ENCODE assay signal across 1 cellular context in genomic region chr11:69401715-69402114, GRCh38.
TF ChIP-seq lines count a peak whose summit lies in the region.

No MANE protein-coding gene starts in this region.

TF ChIP-seq in K562, 482 proteins besides CTCF, POLR2A, EP300 and RAD21 (continued from another document and continues in another):
- TF ChIP-seq PBX2 (CRISPR knock-in tag; IDR thresholded peaks at IDR 0.05; ENCODE audit: low read depth), result no peak
- peak; percentile 34 for TF ChIP-seq PBX2 (tag; conservative IDR thresholded peaks at IDR 0.05; ENCODE audit: low read depth)
- peak; percentile 79 for TF ChIP-seq TEAD4 (IDR thresholded peaks at IDR 0.05; ENCODE audit: low read length)
- no peak for TF ChIP-seq TEAD4 (CRISPR knock-in tag; IDR thresholded peaks at IDR 0.05; ENCODE audit: borderline replicate concordance)
- TF ChIP-seq HES1 (IDR thresholded peaks at IDR 0.05; ENCODE audit: low read depth), result 0 out of 2 replicates have a peak, but pooled peaks have one; percentile 38
- TF ChIP-seq SREBF1 (IDR thresholded peaks at IDR 0.05; ENCODE audit: borderline replicate concordance, low read depth, low read length), result no peak
- peak; percentile 69 for TF ChIP-seq CBFA2T2 (conservative IDR thresholded peaks at IDR 0.05)
- TF ChIP-seq ZNF512 (tag; IDR thresholded peaks at IDR 0.05), result no peak
- no peak for TF ChIP-seq GATAD2B (IDR thresholded peaks at IDR 0.05; ENCODE audit: borderline replicate concordance)
- no peak for TF ChIP-seq NFIX (CRISPR knock-in tag; IDR thresholded peaks at IDR 0.05; ENCODE audit: low read depth)
- TF ChIP-seq XRCC3 (IDR thresholded peaks at IDR 0.05), result no peak
- TF ChIP-seq SNIP1 (IDR thresholded peaks at IDR 0.05; ENCODE audit: low read depth), result no peak
- no peak for TF ChIP-seq SNAPC5 (CRISPR knock-in tag; IDR thresholded peaks at IDR 0.05)
- no peak for TF ChIP-seq CEBPB (tag; IDR thresholded peaks at IDR 0.05)
- TF ChIP-seq SRSF3 (IDR thresholded peaks at IDR 0.05; ENCODE audit: insufficient read depth, low read length), result no peak
- TF ChIP-seq ZNF586 (CRISPR knock-in tag; conservative IDR thresholded peaks at IDR 0.05), result no peak
- TF ChIP-seq LARP7 (IDR thresholded peaks at IDR 0.05), result no peak
- TF ChIP-seq ZNF695 (CRISPR knock-in tag; IDR thresholded peaks at IDR 0.05), result no peak
- TF ChIP-seq ZNF445 (CRISPR knock-in tag; IDR thresholded peaks at IDR 0.05; ENCODE audit: low read depth), result no peak
- TF ChIP-seq SRSF9 (IDR thresholded peaks at IDR 0.05; ENCODE audit: borderline replicate concordance, low read depth, low read length), result no peak
- no peak for TF ChIP-seq SMAD1 (IDR thresholded peaks at IDR 0.05; ENCODE audit: low read depth, low read length, partially characterized antibody)
- TF ChIP-seq RREB1 (CRISPR knock-in tag; IDR thresholded peaks at IDR 0.05), result no peak
- no peak for TF ChIP-seq MITF (IDR thresholded peaks at IDR 0.05)
- TF ChIP-seq ZNF398 (CRISPR knock-in tag; IDR thresholded peaks at IDR 0.05), result no peak
- TF ChIP-seq ZNF778 (CRISPR knock-in tag; IDR thresholded peaks at IDR 0.05), result no peak
- TF ChIP-seq SREBF2 (CRISPR knock-in tag; IDR thresholded peaks at IDR 0.05), result no peak
- peak; percentile 70; the same call in 1 of the 2 replicates for TF ChIP-seq ZNF589 (CRISPR knock-in tag; IDR thresholded peaks at IDR 0.05; ENCODE audit: low read depth)
- peak; percentile 54; the same call in 1 of the 2 replicates for TF ChIP-seq ATF7 (IDR thresholded peaks at IDR 0.05)
- peak; percentile 90 for TF ChIP-seq ZBTB2 (IDR thresholded peaks at IDR 0.05)
- TF ChIP-seq CBX3 (IDR thresholded peaks at IDR 0.05; ENCODE audit: borderline replicate concordance in 1 of 2, low read length in 2 of 2), result peak in 1 of 2 experiments; percentile 67; a peak in 1 of 3 replicates
- no peak for TF ChIP-seq MCM2 (IDR thresholded peaks at IDR 0.05; ENCODE audit: low read depth)
- peak in 1 of 2 experiments; percentile 93; a peak in 2 of 4 replicates for TF ChIP-seq RCOR1 (IDR thresholded peaks at IDR 0.05; ENCODE audit: borderline replicate concordance in 1 of 2, low read depth in 2 of 2, low read length in 2 of 2)
- no peak for TF ChIP-seq PHTF2 (CRISPR knock-in tag; IDR thresholded peaks at IDR 0.05)
- TF ChIP-seq DMBX1 (CRISPR knock-in tag; IDR thresholded peaks at IDR 0.05; ENCODE audit: borderline replicate concordance), result peak; percentile 69; the same call in 1 of the 2 replicates
- no peak for TF ChIP-seq CREBBP (IDR thresholded peaks at IDR 0.05; ENCODE audit: low read depth, low read length)
- no peak for TF ChIP-seq ATF3 (IDR thresholded peaks at IDR 0.05)
- no peak for TF ChIP-seq ATF3 (CRISPR knock-in tag; conservative IDR thresholded peaks at IDR 0.05)
- no peak for TF ChIP-seq MAZ (CRISPR knock-in tag; conservative IDR thresholded peaks at IDR 0.05 in 1 of 2, IDR thresholded peaks at IDR 0.05 in 1 of 2)
- no peak for TF ChIP-seq ZBTB26 (CRISPR knock-in tag; IDR thresholded peaks at IDR 0.05)
- TF ChIP-seq TRIM24 (IDR thresholded peaks at IDR 0.05), result peak; percentile 55 to 73
- no peak for TF ChIP-seq ADNP (tag; IDR thresholded peaks at IDR 0.05)
- no peak; the same call in 1 of the 2 replicates for TF ChIP-seq HLTF (IDR thresholded peaks at IDR 0.05)
- no peak for TF ChIP-seq DNMT1 (IDR thresholded peaks at IDR 0.05)
- no peak for TF ChIP-seq NFE2L1 (tag; IDR thresholded peaks at IDR 0.05; ENCODE audit: borderline replicate concordance, low read depth)
